In genomic region chr16:78184554-78185183, GRCh38 we compare ENCODE assay signal across 15 cellular contexts.
DNase-seq lines count a peak whose midpoint lies in the region; ATAC-seq and TF ChIP-seq lines count a peak whose summit lies in the region.
"Had no signal": no experiment of that assay in that cellular context is flagged by ENCODE, and none has a peak within 500 bp of the region (broad histone marks: within the 10 kb centered on the region; RNA-seq: fewer than 3 reads in every experiment).

No MANE protein-coding gene starts in this region.

- intact Hi-C loops in mucosa of descending colon (cut with DNase I, micrococcal nuclease) (no loop called here), esophagus muscularis mucosa (cut with DNase I) (no loop called here)

- TF ChIP-seq CTCF in mucosa of descending colon (IDR thresholded peaks at IDR 0.05): no peak
- TF ChIP-seq CTCF in esophagus muscularis mucosa (IDR thresholded peaks at IDR 0.05): no peak

- DNase-seq in DMS153 (lab: John Stamatoyannopoulos, UW) (peak; percentile 93), NCI-H146 (lab: John Stamatoyannopoulos, UW) (peak; percentile 47), astrocyte of the hippocampus (ENCODE audit: low read depth, low spot score) (peak; percentile 11), mucosa of descending colon (peak in 1 of 3 donors; percentile 33), esophagus muscularis mucosa (ENCODE audit: extremely low spot score) (no peak), Kasumi-1 (lab: John Stamatoyannopoulos, UW) (no peak), NCI-H524 (lab: John Stamatoyannopoulos, UW) (no peak)
- DNase-seq: activated CD4-positive, alpha-beta memory T cell treated with anti-CD3 and anti-CD28 coated beads for 36 hours; amniotic stem cell; DND-41; heart right ventricle; natural killer cell; Right ventricle myocardium superior; upper lobe of right lung had no signal

- H3K4me3 ChIP-seq in mucosa of descending colon (no peak overlapping the region), esophagus muscularis mucosa (peak overlapping the region in 2 of 4 donors; percentile 29 to 35)
- H3K4me3 ChIP-seq: heart right ventricle had no signal

- H3K4me1 ChIP-seq in mucosa of descending colon (ENCODE audit: low read depth) (peaks cover 12% of the 10 kb centered on the region), esophagus muscularis mucosa (peaks cover 0 to 16% (median 14%) of the 10 kb centered on the region in 4 donors)
- H3K4me1 ChIP-seq: heart right ventricle, upper lobe of right lung had no signal

- H3K36me3 ChIP-seq in mucosa of descending colon (ENCODE audit: low read depth) (no peaks in the 10 kb centered on the region), esophagus muscularis mucosa (no peaks in the 10 kb centered on the region)
- H3K36me3 ChIP-seq: heart right ventricle, upper lobe of right lung had no signal

- H3K9me3 ChIP-seq in mucosa of descending colon: no peaks in the 10 kb centered on the region
- H3K9me3 ChIP-seq in esophagus muscularis mucosa: no peaks in the 10 kb centered on the region
- H3K9me3 ChIP-seq: heart right ventricle, upper lobe of right lung had no signal

- no peaks in the 10 kb centered on the region for H3K27me3 ChIP-seq in esophagus muscularis mucosa
- H3K27me3 ChIP-seq: heart right ventricle, upper lobe of right lung had no signal

- no peak for TF ChIP-seq POLR2A in esophagus muscularis mucosa (IDR thresholded peaks at IDR 0.05; ENCODE audit: low read depth)

- WGBS in esophagus muscularis mucosa: 40% methylated on average over 7 of the region's 7 CpGs

- peak; percentile 97 for ATAC-seq in mucosa of descending colon
- ATAC-seq in HG02623 (IDR thresholded peaks at IDR 0.05; ENCODE audit: unreplicated experiment): no peak
- ATAC-seq: heart right ventricle, natural killer cell had no signal

- TF ChIP-seq EP300 in esophagus muscularis mucosa (IDR thresholded peaks at IDR 0.05): no peak

- H3K27ac ChIP-seq in esophagus muscularis mucosa (replicated peaks in 1 of 4): no peak overlapping the region
- H3K27ac ChIP-seq: heart right ventricle, upper lobe of right lung had no signal

Comparison
In these comparisons a context has a peak if more than half of its experiments do, and no peak if none do; other contexts are left out.
1. DNase-seq: peak in DMS153 (single experiment), NCI-H146 (single experiment) and astrocyte of the hippocampus (single experiment); none in esophagus muscularis mucosa (single experiment), Kasumi-1 (0 of 2) and NCI-H524 (0 of 2).